In the genomic region with DNA sequence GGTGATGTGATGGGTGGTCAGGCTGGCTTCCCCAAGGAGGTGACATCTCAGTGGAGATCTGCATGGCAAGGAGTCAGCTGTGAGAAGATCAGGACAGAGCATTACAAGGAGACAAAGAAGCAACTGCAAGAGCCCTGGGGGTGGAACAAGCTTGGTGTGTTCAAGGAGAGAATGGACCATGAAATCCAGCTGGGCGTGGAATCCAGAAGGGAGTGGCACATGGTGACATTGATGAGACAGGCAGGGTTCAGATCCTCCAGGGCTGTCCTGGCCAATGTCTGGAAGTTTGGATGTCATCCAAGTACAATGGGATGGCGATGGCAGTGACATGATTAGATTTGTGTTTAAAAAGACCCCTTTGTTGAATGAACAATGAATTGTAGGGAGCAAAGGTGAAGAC, we compare ENCODE assay signal across 26 cellular contexts.
DNase-seq lines count a peak whose midpoint lies in the region; ATAC-seq, FAIRE-seq and TF ChIP-seq lines count a peak whose summit lies in the region.
"Had no signal": no experiment of that assay in that cellular context is flagged by ENCODE, and none has a peak within 500 bp of the region (broad histone marks: within the 10 kb centered on the region; RNA-seq: fewer than 3 reads in every experiment).

No MANE protein-coding gene starts in this region.

- no peak overlapping the region for H3K4me3 Mint-ChIP-seq in activated T-cell treated with anti-CD3 and anti-CD28 coated beads, Interleukin-2, amount 50 U/mL, for 24 hours
- no peak overlapping the region for H3K4me3 Mint-ChIP-seq in activated T-cell treated with anti-CD3 and anti-CD28 coated beads, Interleukin-2, amount 50 U/mL, for 72 hours
- H3K4me3 Mint-ChIP-seq in chondrocyte (ENCODE audit: unreplicated experiment), result no peak overlapping the region
- H3K4me3 Mint-ChIP-seq: activated naive CD8-positive, alpha-beta T cell treated with anti-CD3 and anti-CD28 coated beads, Interleukin-2, amount 50 U/mL, for 24 hours; CD4-positive, alpha-beta T cell; naive thymus-derived CD8-positive, alpha-beta T cell; stimulated activated memory B cell treated with anti-CD40 and anti-IgM and Interleukin-4, amounts not matched to agents 10 μg/mL and 1 μg/mL and 100 μg/mL, for 72 hours had no signal

- in situ Hi-C loops in HepG2 (cut with HindIII; ENCODE audit: extremely low pct_ligation_motif_present, low pct_unique_long_range_greater_than_20kb), result no loop called here

- H3K9me3 ChIP-seq in HepG2 (ENCODE audit: low read length) (no peaks in the 10 kb centered on the region), upper lobe of right lung (no peaks in the 10 kb centered on the region)
- H3K9me3 ChIP-seq: prostate gland had no signal

- H3K36me3 ChIP-seq in HepG2 (replicated peaks in 1 of 2; ENCODE audit: control insufficient read depth in 1 of 2, insufficient read depth in 2 of 2, low read length in 2 of 2), result no peaks in the 10 kb centered on the region
- no peaks in the 10 kb centered on the region for H3K36me3 ChIP-seq in upper lobe of right lung
- H3K36me3 ChIP-seq: prostate gland had no signal

- H3K27me3 ChIP-seq in HepG2 (ENCODE audit: control insufficient read depth in 1 of 2, insufficient read depth in 2 of 2, low read length in 2 of 2), result no peaks in the 10 kb centered on the region
- H3K27me3 ChIP-seq in upper lobe of right lung, result no peaks in the 10 kb centered on the region
- H3K27me3 ChIP-seq: hepatocyte had no signal

- H3K4me1 ChIP-seq in HepG2 (ENCODE audit: insufficient read depth, low read length) (peaks cover 47% of the 10 kb centered on the region), upper lobe of right lung (no peaks in the 10 kb centered on the region)
- H3K4me1 ChIP-seq: prostate gland had no signal

- H3K4me2 ChIP-seq in HepG2 (ENCODE audit: low read depth, low read length), result no peak overlapping the region
- H3K4me2 ChIP-seq: hepatocyte, PC-9 had no signal

- BruUV-seq in HepG2 (replicated peaks; lab: Mats Ljungman, UMichigan), result no TSS peak

- POLR2A ChIA-PET in HepG2 (lab: Yijun Ruan, JAX), result no interaction called here

- H3K79me2 ChIP-seq in HepG2 (ENCODE audit: insufficient read depth, low read length), result no peaks in the 10 kb centered on the region
- H3K79me2 ChIP-seq: hepatocyte had no signal

- H3K27ac ChIP-seq in HepG2 (ENCODE audit: extremely low read length, insufficient read depth, low read length), result no peak overlapping the region
- H3K27ac ChIP-seq in upper lobe of right lung, result no peak overlapping the region
- H3K27ac ChIP-seq: hepatocyte, PC-9, prostate gland had no signal

- H2AFZ ChIP-seq in HepG2 (ENCODE audit: low read length), result no peak overlapping the region
- H2AFZ ChIP-seq: hepatocyte, PC-9 had no signal

- H3K4me3 ChIP-seq in HepG2 (replicated peaks in 1 of 3; ENCODE audit: insufficient read depth in 1 of 3, low read depth in 2 of 3, low read length in 3 of 3) (no peak overlapping the region), upper lobe of right lung (no peak overlapping the region)
- H3K4me3 ChIP-seq: hepatocyte, lung, PC-9, prostate gland had no signal

- H3K4me1 Mint-ChIP-seq in activated T-cell treated with anti-CD3 and anti-CD28 coated beads, Interleukin-2, amount 50 U/mL, for 24 hours (ENCODE audit: low read depth), result no peaks in the 10 kb centered on the region
- no peaks in the 10 kb centered on the region for H3K4me1 Mint-ChIP-seq in activated T-cell treated with anti-CD3 and anti-CD28 coated beads, Interleukin-2, amount 50 U/mL, for 72 hours (ENCODE audit: low read depth)
- peaks cover 3% of the 10 kb centered on the region for H3K4me1 Mint-ChIP-seq in chondrocyte (ENCODE audit: low read depth)
- H3K4me1 Mint-ChIP-seq: activated naive CD8-positive, alpha-beta T cell treated with anti-CD3 and anti-CD28 coated beads, Interleukin-2, amount 50 U/mL, for 24 hours; stimulated activated memory B cell treated with anti-CD40 and anti-IgM and Interleukin-4, amounts not matched to agents 10 μg/mL and 1 μg/mL and 100 μg/mL, for 72 hours had no signal

- WGBS in HepG2 (ENCODE audit: low lambda C conversion rate), result 53% methylated on average over 2 of the region's 2 CpGs

- H3K27ac Mint-ChIP-seq in activated T-cell treated with anti-CD3 and anti-CD28 coated beads, Interleukin-2, amount 50 U/mL, for 24 hours, result no peak overlapping the region
- H3K27ac Mint-ChIP-seq in activated T-cell treated with anti-CD3 and anti-CD28 coated beads, Interleukin-2, amount 50 U/mL, for 72 hours, result no peak overlapping the region
- H3K27ac Mint-ChIP-seq in chondrocyte (ENCODE audit: unreplicated experiment), result no peak overlapping the region
- H3K27ac Mint-ChIP-seq: activated naive CD8-positive, alpha-beta T cell treated with anti-CD3 and anti-CD28 coated beads, Interleukin-2, amount 50 U/mL, for 24 hours; CD4-positive, alpha-beta T cell; naive thymus-derived CD8-positive, alpha-beta T cell; stimulated activated memory B cell treated with anti-CD40 and anti-IgM and Interleukin-4, amounts not matched to agents 10 μg/mL and 1 μg/mL and 100 μg/mL, for 72 hours had no signal

- TF ChIP-seq POLR2A in HepG2 (IDR thresholded peaks at IDR 0.05; ENCODE audit: insufficient read depth in 1 of 2, low read depth in 2 of 2, low read length in 2 of 2), result no peak

- H3K9ac ChIP-seq in HepG2 (ENCODE audit: insufficient read depth, low read depth, low read length), result no peak overlapping the region

- DNase-seq in activated T-cell treated with anti-CD3 and anti-CD28 coated beads, Interleukin-2, amount 50 U/mL, for 24 hours, result peak; percentile 7
- no peak for DNase-seq in activated T-cell treated with anti-CD3 and anti-CD28 coated beads, Interleukin-2, amount 50 U/mL, for 72 hours
- DNase-seq in chondrocyte (ENCODE audit: low spot score), result peak; percentile 35
- peak; percentile 21 for DNase-seq in HepG2 (ENCODE audit: low spot score)
- peak; percentile 21 for DNase-seq in upper lobe of right lung
- DNase-seq in HuH-7 (ENCODE audit: low spot score), result no peak
- no peak for DNase-seq in COLO829 (ENCODE audit: low spot score)
- DNase-seq: activated CD4-positive, alpha-beta T cell treated with anti-CD3 and anti-CD28 coated beads for 48 hours; activated naive CD4-positive, alpha-beta T cell; activated naive CD8-positive, alpha-beta T cell treated with anti-CD3 and anti-CD28 coated beads, Interleukin-2, amount 50 U/mL, for 24 hours; activated T-cell treated with anti-CD3 and anti-CD28 coated beads, Interleukin-2, amount 50 U/mL, for 1 hour; caudate nucleus; H7; NCI-H2029 treated with DMSO at 0.1 percent for 48 hours; NCI-H2227 treated with DMSO at 0.1 percent for 48 hours; PC-9; SHP77; substantia nigra had no signal

- TF ChIP-seq EP300 in HepG2 (IDR thresholded peaks at IDR 0.05; ENCODE audit: low read depth in 2 of 2, low read length in 2 of 2) (no peak), HepG2 (CRISPR knock-in tag; IDR thresholded peaks at IDR 0.05; ENCODE audit: borderline replicate concordance) (no peak)

- peaks cover 2% of the 10 kb centered on the region for H3K27me3 Mint-ChIP-seq in activated T-cell treated with anti-CD3 and anti-CD28 coated beads, Interleukin-2, amount 50 U/mL, for 24 hours
- H3K27me3 Mint-ChIP-seq in activated T-cell treated with anti-CD3 and anti-CD28 coated beads, Interleukin-2, amount 50 U/mL, for 72 hours (ENCODE audit: low read depth), result no peaks in the 10 kb centered on the region
- peaks cover 19% of the 10 kb centered on the region for H3K27me3 Mint-ChIP-seq in chondrocyte (ENCODE audit: low read depth)

- H3K9me3 Mint-ChIP-seq in activated T-cell treated with anti-CD3 and anti-CD28 coated beads, Interleukin-2, amount 50 U/mL, for 24 hours, result no peaks in the 10 kb centered on the region
- no peaks in the 10 kb centered on the region for H3K9me3 Mint-ChIP-seq in activated T-cell treated with anti-CD3 and anti-CD28 coated beads, Interleukin-2, amount 50 U/mL, for 72 hours
- H3K9me3 Mint-ChIP-seq in chondrocyte (ENCODE audit: low read depth), result no peaks in the 10 kb centered on the region
- H3K9me3 Mint-ChIP-seq: activated naive CD8-positive, alpha-beta T cell treated with anti-CD3 and anti-CD28 coated beads, Interleukin-2, amount 50 U/mL, for 24 hours; CD4-positive, alpha-beta T cell; naive thymus-derived CD8-positive, alpha-beta T cell; stimulated activated memory B cell treated with anti-CD40 and anti-IgM and Interleukin-4, amounts not matched to agents 10 μg/mL and 1 μg/mL and 100 μg/mL, for 72 hours had no signal

- no peaks in the 10 kb centered on the region for H4K20me1 ChIP-seq in HepG2 (ENCODE audit: insufficient read depth, low read length)

- intact Hi-C loops in HepG2 (cut with micrococcal nuclease; ENCODE audit: unreplicated experiment) (no loop called here), upper lobe of right lung (cut with DNase I) (no loop called here)

- TF ChIP-seq CTCF in chondrocyte (IDR thresholded peaks at IDR 0.05) (no peak), HepG2 (CRISPR knock-in tag; IDR thresholded peaks at IDR 0.05) (no peak), upper lobe of right lung (IDR thresholded peaks at IDR 0.05) (no peak)

- TF ChIP-seq RAD21 in HepG2 (CRISPR knock-in tag; IDR thresholded peaks at IDR 0.05), result no peak

- no peak for ATAC-seq in activated T-cell treated with anti-CD3 and anti-CD28 coated beads, Interleukin-2, amount 50 U/mL, for 72 hours (replicated peaks in 1 of 2)
- no peak for ATAC-seq in HepG2
- no peak for ATAC-seq in upper lobe of right lung
- ATAC-seq in HG03135 (IDR thresholded peaks at IDR 0.05; ENCODE audit: unreplicated experiment), result no peak
- ATAC-seq: activated naive CD8-positive, alpha-beta T cell treated with anti-CD3 and anti-CD28 coated beads, Interleukin-2, amount 50 U/mL, for 24 hours; naive thymus-derived CD8-positive, alpha-beta T cell; stimulated activated memory B cell treated with anti-CD40 and anti-IgM and Interleukin-4, amounts not matched to agents 10 μg/mL and 1 μg/mL and 100 μg/mL, for 72 hours had no signal

- H3K36me3 Mint-ChIP-seq in activated T-cell treated with anti-CD3 and anti-CD28 coated beads, Interleukin-2, amount 50 U/mL, for 24 hours (ENCODE audit: low read depth), result no peaks in the 10 kb centered on the region
- H3K36me3 Mint-ChIP-seq in activated T-cell treated with anti-CD3 and anti-CD28 coated beads, Interleukin-2, amount 50 U/mL, for 72 hours (ENCODE audit: insufficient read depth in 2 of 2), result no peaks in the 10 kb centered on the region
- no peaks in the 10 kb centered on the region for H3K36me3 Mint-ChIP-seq in chondrocyte (ENCODE audit: low read depth)
- H3K36me3 Mint-ChIP-seq: naive thymus-derived CD8-positive, alpha-beta T cell; stimulated activated memory B cell treated with anti-CD40 and anti-IgM and Interleukin-4, amounts not matched to agents 10 μg/mL and 1 μg/mL and 100 μg/mL, for 72 hours had no signal

- CTCF ChIA-PET in HepG2 (lab: Yijun Ruan, JAX; ENCODE audit: low intra/inter-chr PET ratio, low total read pairs), result no interaction called here

- no peak for FAIRE-seq in HepG2 (lab: Jason Lieb, UNC)
- FAIRE-seq: frontal cortex had no signal

TF ChIP-seq in HepG2, 621 proteins besides CTCF, POLR2A, EP300 and RAD21:
- TF ChIP-seq SOX13 (IDR thresholded peaks at IDR 0.05) (no peak), SOX13 (CRISPR knock-in tag; conservative IDR thresholded peaks at IDR 0.05 in 1 of 2, IDR thresholded peaks at IDR 0.05 in 1 of 2) (peak in 1 of 2 experiments; percentile 36; a peak in 1 of 4 replicates), EED (CRISPR knock-in tag; IDR thresholded peaks at IDR 0.05) (no peak)

Comparison
In these comparisons a context has a peak if more than half of its experiments do, and no peak if none do; other contexts are left out.
1. DNase-seq: peak in activated T-cell treated with anti-CD3 and anti-CD28 coated beads, Interleukin-2, amount 50 U/mL, for 24 hours (single experiment), chondrocyte (single experiment), HepG2 (single experiment) and upper lobe of right lung (single experiment); none in activated T-cell treated with anti-CD3 and anti-CD28 coated beads, Interleukin-2, amount 50 U/mL, for 72 hours (0 of 2), HuH-7 (single experiment) and COLO829 (single experiment).